Comparison of ENCODE assay signal across 1 cellular context in the genomic region with DNA sequence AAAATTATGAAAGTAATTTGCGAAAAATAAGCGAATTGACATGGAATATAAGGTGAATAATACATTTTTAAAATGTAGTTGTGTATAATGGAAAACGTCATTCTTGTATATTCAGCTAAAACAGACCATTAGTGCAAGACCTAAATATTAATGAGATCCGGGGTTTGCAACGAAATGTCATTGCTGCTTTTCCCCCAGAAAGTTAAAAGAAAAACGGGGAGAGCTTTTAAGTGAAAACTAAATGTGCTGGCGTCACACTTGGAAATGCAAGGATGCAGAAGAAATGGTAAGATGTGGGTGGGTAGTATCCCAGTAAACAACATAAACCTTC.
TF ChIP-seq lines count a peak whose summit lies in the region.

No MANE protein-coding gene starts in this region.

TF ChIP-seq in GM23338, 12 proteins besides CTCF, POLR2A, EP300 and RAD21 (continued from another document):
- TF ChIP-seq REST (IDR thresholded peaks at IDR 0.05; ENCODE audit: unreplicated experiment): no peak
